ENCODE assay signal across 8 cellular contexts in the genomic region with DNA sequence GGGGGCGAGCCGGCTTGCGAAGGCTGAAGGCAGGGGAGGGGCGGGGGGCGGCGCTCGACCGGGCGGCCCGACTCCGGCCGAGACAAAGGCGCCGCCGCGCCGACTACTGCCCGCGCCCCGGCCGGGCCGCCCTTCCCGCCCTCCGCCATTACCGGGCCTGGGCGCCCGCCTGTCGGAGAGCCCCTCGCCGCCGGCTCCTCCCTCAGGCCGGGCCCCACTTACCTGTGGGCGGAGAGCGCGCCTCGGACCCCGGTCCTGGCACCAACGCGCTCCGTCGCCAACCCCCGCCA. TPM values are rescaled to one million over a fixed set of nuclear protein-coding genes. Genes with fewer than 3 reads are reported as not detected.
DNase-seq lines count a peak whose midpoint lies in the region; ATAC-seq, FAIRE-seq and TF ChIP-seq lines count a peak whose summit lies in the region.

No MANE protein-coding gene starts in this region.

- CTCF ChIA-PET in A549 (lab: Yijun Ruan, JAX): interaction anchor here (1.0 to 1.3 kb wide), 2 partner anchors 15 to 238 kb away, joined by 4 to 5 read pairs; no protein-coding TSS in a partner anchor

- TF ChIP-seq RAD21 in A549 (conservative IDR thresholded peaks at IDR 0.05 in 1 of 2, IDR thresholded peaks at IDR 0.05 in 1 of 2): no peak

- no peak for TF ChIP-seq CTCF in A549 (IDR thresholded peaks at IDR 0.05)
- no peak for TF ChIP-seq CTCF in fibroblast of villous mesenchyme (IDR thresholded peaks at IDR 0.05; ENCODE audit: insufficient read depth, low read depth, low read length)
- no peak for TF ChIP-seq CTCF in retinal pigment epithelial cell (conservative IDR thresholded peaks at IDR 0.05; ENCODE audit: low read depth, low read length)

- 0% methylated on average over 5 of the region's 42 CpGs for WGBS in A549 (ENCODE audit: missing lambda C conversion rate)

- peak; percentile 64 to 78 for ATAC-seq in A549
- ATAC-seq in GM18502 (IDR thresholded peaks at IDR 0.05; ENCODE audit: poor library complexity, unreplicated experiment): peak; percentile 59
- peak; percentile 47 for ATAC-seq in HG02870 (IDR thresholded peaks at IDR 0.05; ENCODE audit: unreplicated experiment)

- peak; percentile 30; the same call in 1 of the 2 replicates for TF ChIP-seq POLR2A in A549 (IDR thresholded peaks at IDR 0.05; ENCODE audit: low read length)

- H3K4me3 ChIP-seq in A549 (peak overlapping the region; percentile 60), SJCRH30 (peak overlapping the region; percentile 99), fibroblast of villous mesenchyme (ENCODE audit: low read depth, low read length) (peak overlapping the region; percentile 67), retinal pigment epithelial cell (ENCODE audit: low read length) (peak overlapping the region; percentile 49)

- H3K9me3 ChIP-seq in A549 (no peaks in the 10 kb centered on the region), SJCRH30 (replicated peaks) (no peaks in the 10 kb centered on the region)

- DNase-seq in A549 (ENCODE audit: low read depth in 1 of 2, low spot score in 1 of 2) (no peak), SJCRH30 (peak in 1 of 2 experiments; percentile 45), fibroblast of villous mesenchyme (ENCODE audit: low read depth) (peak; percentile 45), retinal pigment epithelial cell (ENCODE audit: low read depth) (no peak), SKM-1 treated with dmso at 0.1 percent for 144 hours (lab: John Stamatoyannopoulos, UW; ENCODE audit: unreplicated experiment) (no peak), NCI-H128 (lab: John Stamatoyannopoulos, UW; ENCODE audit: unreplicated experiment) (no peak)

- H3K36me3 ChIP-seq in SJCRH30: no peaks in the 10 kb centered on the region

- POLR2A ChIA-PET in A549 (lab: Yijun Ruan, JAX): interaction anchor here (0.8 to 4.0 kb wide), 13 partner anchors 8 to 238 kb away, joined by 3 to 55 read pairs (median 5); no protein-coding TSS in a partner anchor

- no peaks in the 10 kb centered on the region for H3K27me3 ChIP-seq in SJCRH30

- no peak for FAIRE-seq in A549 (lab: Jason Lieb, UNC)

- H3K4me2 ChIP-seq in A549: peak overlapping the region; percentile 14; the same call in 1 of the 3 replicates

- TF ChIP-seq EP300 in A549 (IDR thresholded peaks at IDR 0.05): no peak

- H3K4me1 ChIP-seq in A549 (peaks cover 21% of the 10 kb centered on the region), SJCRH30 (peaks cover 5% of the 10 kb centered on the region; the same call in 1 of the 2 replicates)

- H3K27ac ChIP-seq in A549 (peak overlapping the region; percentile 99), SJCRH30 (peak overlapping the region; percentile 89)

TF ChIP-seq in A549, 52 proteins besides CTCF, POLR2A, EP300 and RAD21:
- TF ChIP-seq JUN (IDR thresholded peaks at IDR 0.05) (peak in 1 of 2 experiments; percentile 74; a peak in 2 of 5 replicates), ZC3H11A (IDR thresholded peaks at IDR 0.05) (no peak), GATA3 (IDR thresholded peaks at IDR 0.05; ENCODE audit: borderline replicate concordance) (no peak), TP53 (CRISPR knock-in tag; IDR thresholded peaks at IDR 0.05) (0 out of 2 replicates have a peak, but pooled peaks have one; percentile 49), NFE2L2 (conservative IDR thresholded peaks at IDR 0.05; ENCODE audit: low read length) (no peak)

RNA-seq across cellular contexts. Expression of gene SIAH1, which starts 0.3 kb away (rescaled TPM):
- polyA plus RNA-seq in A549 (2011; rRNA removed) (28.5 and 30.0 TPM in 2 replicates), A549 (2017; fragmentation: RNase III; extraction: RNeasy Plus Mini Kit Qiagen cat#74134 plus additional on column Dnase treatment) (12.0 to 13.6 TPM (median 13.3 TPM) in 3 replicates)
- 13.3 and 16.8 TPM in 2 replicates for polyA plus RNA-seq in A549 (2012; cell fraction: cytosol; rRNA removed)
- 16.9 and 26.7 TPM in 2 replicates for polyA plus RNA-seq in A549 (2012; cell fraction: nucleus; rRNA removed)
- polyA minus RNA-seq in A549 (2011; rRNA and poly(A)+ RNA removed): 29.1 and 42.6 TPM in 2 replicates
- total RNA-seq in SJCRH30 (2014; rRNA removed; shearing (Covaris generic)): 36.8 and 41.3 TPM in 2 replicates
- 28.9 and 39.3 TPM in 2 replicates for total RNA-seq in fibroblast of villous mesenchyme

Comparison
In these comparisons a context has a peak if more than half of its experiments do, and no peak if none do; other contexts are left out.
1. H3K4me3 ChIP-seq: peak in every context shown above with its lines; median percentile 99 in SJCRH30; 67 in fibroblast of villous mesenchyme; 60 in A549; 49 in retinal pigment epithelial cell.